8 cellular contexts compared by ENCODE assay signal in the genomic region with DNA sequence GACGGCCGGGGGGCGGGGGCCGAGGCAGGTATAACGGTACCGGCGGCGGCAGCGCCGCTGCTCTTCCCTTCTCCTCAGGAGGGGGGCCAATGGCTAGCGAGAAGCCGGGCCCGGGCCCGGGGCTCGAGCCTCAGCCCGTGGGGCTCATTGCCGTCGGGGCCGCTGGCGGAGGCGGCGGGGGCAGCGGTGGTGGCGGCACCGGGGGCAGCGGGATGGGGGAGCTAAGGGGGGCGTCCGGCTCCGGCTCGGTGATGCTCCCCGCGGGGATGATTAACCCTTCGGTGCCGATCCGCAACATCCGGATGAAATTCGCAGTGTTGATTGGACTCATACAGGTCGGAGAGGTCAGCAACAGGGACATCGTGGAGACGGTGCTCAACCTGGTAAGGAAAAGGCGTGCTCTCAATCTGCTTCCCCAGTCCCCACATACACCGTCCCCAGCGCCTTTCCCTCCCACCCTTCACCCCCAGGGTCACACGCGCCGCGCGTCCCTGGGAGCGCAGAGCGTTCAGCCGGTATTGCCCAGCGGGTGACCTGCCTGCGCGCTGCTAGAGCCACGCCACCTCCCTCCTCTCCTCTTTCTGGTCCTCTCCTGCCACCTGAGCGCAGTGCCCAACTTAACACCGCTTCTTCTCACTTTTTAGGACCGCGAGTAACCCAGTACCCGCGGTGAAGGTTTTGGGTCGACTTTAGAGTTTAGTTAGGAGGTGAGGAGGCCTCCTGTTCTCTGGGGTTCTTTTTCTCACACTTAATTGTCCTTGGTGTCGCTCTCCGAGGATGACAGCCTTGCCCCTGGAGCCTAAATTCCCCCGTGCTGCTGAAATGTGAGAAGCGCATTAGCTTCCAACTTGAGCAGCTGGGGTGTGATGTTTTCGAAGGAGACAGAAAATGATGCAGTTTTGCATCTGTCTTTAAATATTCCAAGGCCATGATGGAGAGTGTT. TPM values are rescaled to one million over a fixed set of nuclear protein-coding genes. Genes with fewer than 3 reads are reported as not detected.
DNase-seq lines count a peak whose midpoint lies in the region; ATAC-seq and TF ChIP-seq lines count a peak whose summit lies in the region.

No MANE protein-coding gene starts in this region.

- no peak for TF ChIP-seq RAD21 in liver (IDR thresholded peaks at IDR 0.05)

- H2AFZ ChIP-seq in PC-9: peak overlapping the region; percentile 88

- no peaks in the 10 kb centered on the region for H3K9me3 Mint-ChIP-seq in chondrocyte (ENCODE audit: low read depth)

- H3K36me3 Mint-ChIP-seq in chondrocyte (ENCODE audit: low read depth): no peaks in the 10 kb centered on the region

- DNase-seq in stimulated activated CD4-positive, alpha-beta T cell treated with anti-CD3 and anti-CD28 coated beads, Interleukin-1b, Interleukin-23, amount 100 ng/mL, for 48 hours: peak; percentile 4
- no peak for DNase-seq in stimulated activated CD4-positive, alpha-beta T cell treated with anti-CD3 and anti-CD28 coated beads, Interleukin-12 subunit alpha, Interleukin-12 subunit beta, amount 100 ng/mL, for 4 hours
- peak in 1 of 2 experiments; percentile 34 for DNase-seq in PC-9
- no peak for DNase-seq in chondrocyte (ENCODE audit: low spot score)
- DNase-seq in substantia nigra (lab: John Stamatoyannopoulos, UW): peak in 35 of 49 donors; percentile 1 to 57 (median 20)

- intact Hi-C loops in PC-9 (cut with micrococcal nuclease; ENCODE audit: unreplicated experiment): loop anchor here (10.0 kb wide), 2 partner anchors 598 to 788 kb away; no protein-coding TSS in a partner anchor

- 4% methylated on average over 67 of the region's 67 CpGs for WGBS in liver

- H3K27me3 ChIP-seq in PC-9 (ENCODE audit: insufficient read depth, low read depth) (no peaks in the 10 kb centered on the region), liver (ENCODE audit: control insufficient read depth in 4 of 4, insufficient read depth in 4 of 4, low read length in 3 of 4) (peaks cover 0 to 11% (median 6%) of the 10 kb centered on the region in 4 donors)

- peaks cover 39% of the 10 kb centered on the region for H3K4me1 ChIP-seq in PC-9 (replicated peaks; ENCODE audit: insufficient read depth)
- peaks cover 2 to 11% (median 5%) of the 10 kb centered on the region in 4 donors for H3K4me1 ChIP-seq in liver (ENCODE audit: control insufficient read depth in 4 of 4, insufficient read depth in 4 of 4, low read length in 3 of 4)

- POLR2A ChIA-PET in PC-9 (lab: Charles Lee; ENCODE audit: unreplicated experiment): no interaction called here

- BruUV-seq in PC-9 (replicated peaks; lab: Mats Ljungman, UMichigan): no TSS peak

- H3K27me3 Mint-ChIP-seq in chondrocyte (ENCODE audit: low read depth): peaks cover 15% of the 10 kb centered on the region

- H3K79me2 ChIP-seq in PC-9 (ENCODE audit: low read depth): peaks cover 22% of the 10 kb centered on the region

- H3K9me3 ChIP-seq in PC-9 (ENCODE audit: insufficient read depth, low read depth): no peaks in the 10 kb centered on the region
- H3K9me3 ChIP-seq in liver (ENCODE audit: control insufficient read depth in 4 of 4, low read length in 3 of 4): no peaks in the 10 kb centered on the region

- H4K20me1 ChIP-seq in PC-9 (ENCODE audit: insufficient read depth): 0 out of 2 replicates have a peak, but pooled peaks cover 9% of the 10 kb centered on the region

- no peak overlapping the region for H3K9ac ChIP-seq in liver (ENCODE audit: low read depth in 1 of 2, low read length in 2 of 2)

- no peak overlapping the region for H3K27ac Mint-ChIP-seq in chondrocyte (ENCODE audit: unreplicated experiment)

- H3K36me3 ChIP-seq in PC-9 (ENCODE audit: low read depth) (no peaks in the 10 kb centered on the region), liver (ENCODE audit: control insufficient read depth in 4 of 4, insufficient read depth in 3 of 4, low read depth in 1 of 4, low read length in 3 of 4) (no peaks in the 10 kb centered on the region)

- peaks cover 16% of the 10 kb centered on the region for H3K4me1 Mint-ChIP-seq in chondrocyte (ENCODE audit: low read depth)

- H3K27ac ChIP-seq in PC-9 (no peak overlapping the region), liver (ENCODE audit: low read depth in 1 of 2, low read length in 2 of 2) (no peak overlapping the region), substantia nigra (ENCODE audit: low read depth, low read length, poor library complexity, severe bottlenecking) (peak overlapping the region; percentile 17)

- peak overlapping the region; percentile 74 for H3K4me3 Mint-ChIP-seq in chondrocyte (ENCODE audit: unreplicated experiment)

- H3K4me2 ChIP-seq in PC-9: peak overlapping the region; percentile 74

- H3K9me2 ChIP-seq in PC-9 (ENCODE audit: insufficient read depth): peaks cover 4% of the 10 kb centered on the region; the same call in 1 of the 2 replicates

- H3K4me3 ChIP-seq in PC-9 (peak overlapping the region; percentile 71), liver (ENCODE audit: low read depth in 1 of 3, low read length in 3 of 3) (peak overlapping the region in 2 of 3 donors; percentile 47 to 93)

- H3F3A ChIP-seq in PC-9 (ENCODE audit: insufficient read depth, low read depth): no peaks in the 10 kb centered on the region; the same call in none of the 2 replicates

- TF ChIP-seq CTCF in PC-9 (conservative IDR thresholded peaks at IDR 0.05) (no peak), chondrocyte (IDR thresholded peaks at IDR 0.05) (no peak), liver (IDR thresholded peaks at IDR 0.05; ENCODE audit: low read depth, low read length, missing input control) (no peak)

- CTCF ChIA-PET in PC-9 (lab: Charles Lee): no interaction called here

- ATAC-seq in HG03064 (IDR thresholded peaks at IDR 0.05; ENCODE audit: low read depth, unreplicated experiment) (peak; percentile 14), HG03045 (IDR thresholded peaks at IDR 0.05; ENCODE audit: unreplicated experiment) (no peak)

TF ChIP-seq in liver, 16 proteins besides CTCF, POLR2A, EP300 and RAD21:
- no peak for TF ChIP-seq ZBTB33 (IDR thresholded peaks at IDR 0.05)
- no peak for TF ChIP-seq ATF3 (IDR thresholded peaks at IDR 0.05)
- no peak for TF ChIP-seq HNF4G (IDR thresholded peaks at IDR 0.05)
TF ChIP-seq in liver: peak in this region for 0.

RNA-seq across cellular contexts. Expression of gene NBEA, which starts 0.9 kb away (rescaled TPM):
- total RNA-seq in PC-9 (2021) (4.0 and 4.5 TPM in 2 replicates), chondrocyte (4.4 to 9.7 TPM (median 4.9 TPM) in 3 replicates), liver (1 to 10 TPM; 2.3 to 3.5 TPM)
- polyA plus RNA-seq in liver: under 1 TPM; 0.24 to 0.56 TPM

Comparison
In these comparisons a context has a peak if more than half of its experiments do, and no peak if none do; other contexts are left out.
1. DNase-seq: peak in stimulated activated CD4-positive, alpha-beta T cell treated with anti-CD3 and anti-CD28 coated beads, Interleukin-1b, Interleukin-23, amount 100 ng/mL, for 48 hours (single experiment) and substantia nigra (35 of 49); none in stimulated activated CD4-positive, alpha-beta T cell treated with anti-CD3 and anti-CD28 coated beads, Interleukin-12 subunit alpha, Interleukin-12 subunit beta, amount 100 ng/mL, for 4 hours (single experiment) and chondrocyte (single experiment).